In genomic region chr14:36667679-36668078, GRCh38 we compare ENCODE assay signal across 23 cellular contexts. TPM values are rescaled to one million over a fixed set of nuclear protein-coding genes. Genes with fewer than 3 reads are reported as not detected.
"Had no signal": no experiment of that assay in that cellular context is flagged by ENCODE, and none has a peak within 500 bp of the region (broad histone marks: within the 10 kb centered on the region; RNA-seq: fewer than 3 reads in every experiment).

No MANE protein-coding gene starts in this region.

- ATAC-seq: body of pancreas; naive thymus-derived CD8-positive, alpha-beta T cell; upper lobe of right lung had no signal

- H3K27ac Mint-ChIP-seq: activated CD4-positive, alpha-beta memory T cell treated with anti-CD3 and anti-CD28 coated beads, Interleukin-2, amount 10 ng/mL, durations not matched to agents 7 days and 5 days; activated naive CD4-positive, alpha-beta T cell treated with anti-CD3 and anti-CD28 coated beads, Interleukin-2, amount 50 U/mL, for 24 hours; activated T-helper 1 cell treated with anti-CD3 and anti-CD28 coated beads, Interleukin-12 subunit alpha, Interleukin-12 subunit beta, Interleukin-2, Interleukin-4 antibody, amounts not matched to agents 30 ng/mL and 10 ng/mL and 1 ng/mL, durations not matched to agents 14 hours and 24 hours and 36 hours; naive thymus-derived CD8-positive, alpha-beta T cell had no signal

- H3K27ac ChIP-seq: body of pancreas, cardiac muscle cell, left ventricle myocardium inferior, thoracic aorta, upper lobe of right lung had no signal

- H3K4me3 ChIP-seq: body of pancreas, left ventricle myocardium inferior, upper lobe of right lung had no signal

- H3K9me3 ChIP-seq: body of pancreas, left ventricle myocardium inferior, thoracic aorta, upper lobe of right lung had no signal

- H3K9me3 Mint-ChIP-seq: activated CD4-positive, alpha-beta memory T cell treated with anti-CD3 and anti-CD28 coated beads, Interleukin-2, amount 10 ng/mL, durations not matched to agents 7 days and 5 days; activated T-helper 1 cell treated with anti-CD3 and anti-CD28 coated beads, Interleukin-12 subunit alpha, Interleukin-12 subunit beta, Interleukin-2, Interleukin-4 antibody, amounts not matched to agents 30 ng/mL and 10 ng/mL and 1 ng/mL, durations not matched to agents 14 hours and 24 hours and 36 hours had no signal

- DNase-seq: activated CD4-positive, alpha-beta memory T cell treated with anti-CD3 and anti-CD28 coated beads, Interleukin-2, amount 10 ng/mL, durations not matched to agents 7 days and 5 days; activated CD4-positive, alpha-beta T cell treated with anti-CD3 and anti-CD28 coated beads, Interleukin-2, amount 10 ng/mL, durations not matched to agents 24 days and 14 days; activated CD4-positive, CD25-positive, alpha-beta regulatory T cell; activated gamma-delta T cell treated with Interleukin-2 at 50 U/mL for 16 hours; anterior cingulate cortex; body of pancreas; erythroblast; foreskin melanocyte; hippocampal formation; left ventricle myocardium inferior; naive thymus-derived CD8-positive, alpha-beta T cell; small intestine; stimulated activated CD4-positive, alpha-beta T cell treated with anti-CD3 and anti-CD28 coated beads, Interleukin-2, amount 100 ng/mL, for 48 hours; stimulated activated CD8-positive, alpha-beta memory T cell treated with anti-CD3 and anti-CD28 coated beads, Interleukin-4, amount 100 ng/mL, for 48 hours; stimulated activated naive CD4-positive, alpha-beta T cell; T1000; upper lobe of right lung had no signal

- H3K4me3 Mint-ChIP-seq: activated CD4-positive, alpha-beta memory T cell treated with anti-CD3 and anti-CD28 coated beads, Interleukin-2, amount 10 ng/mL, durations not matched to agents 7 days and 5 days; activated CD4-positive, alpha-beta T cell treated with anti-CD3 and anti-CD28 coated beads, Interleukin-2, amount 10 ng/mL, durations not matched to agents 24 days and 14 days; activated naive CD4-positive, alpha-beta T cell treated with anti-CD3 and anti-CD28 coated beads, Interleukin-2, amount 50 U/mL, for 24 hours; activated T-helper 1 cell treated with anti-CD3 and anti-CD28 coated beads, Interleukin-12 subunit alpha, Interleukin-12 subunit beta, Interleukin-2, Interleukin-4 antibody, amounts not matched to agents 30 ng/mL and 10 ng/mL and 1 ng/mL, durations not matched to agents 14 hours and 24 hours and 36 hours had no signal

- H3K36me3 ChIP-seq: cardiac muscle cell, left ventricle myocardium inferior, thoracic aorta, upper lobe of right lung had no signal

RNA-seq across cellular contexts. Expression of gene PAX9, which starts 6.0 kb away (rescaled TPM):
- total RNA-seq: activated CD4-positive, alpha-beta memory T cell treated with anti-CD3 and anti-CD28 coated beads, Interleukin-2, amount 10 ng/mL, durations not matched to agents 7 days and 5 days; activated CD4-positive, alpha-beta T cell treated with anti-CD3 and anti-CD28 coated beads, Interleukin-2, amount 10 ng/mL, durations not matched to agents 24 days and 14 days; activated T-helper 1 cell treated with anti-CD3 and anti-CD28 coated beads, Interleukin-12 subunit alpha, Interleukin-12 subunit beta, Interleukin-2, Interleukin-4 antibody, amounts not matched to agents 30 ng/mL and 10 ng/mL and 1 ng/mL, durations not matched to agents 14 hours and 24 hours and 36 hours; body of pancreas; cardiac muscle cell; left ventricle myocardium inferior; lung microvascular endothelial cell; naive thymus-derived CD8-positive, alpha-beta T cell; T-helper 1 cell treated with Interleukin-12 subunit alpha and Interleukin-12 subunit beta and Interleukin-4 antibody, amounts not matched to agents 30 ng/mL and 1 ng/mL, for 36 hours had no signal
- polyA plus RNA-seq: naive thymus-derived CD8-positive, alpha-beta T cell had no signal
